In the genomic region with DNA sequence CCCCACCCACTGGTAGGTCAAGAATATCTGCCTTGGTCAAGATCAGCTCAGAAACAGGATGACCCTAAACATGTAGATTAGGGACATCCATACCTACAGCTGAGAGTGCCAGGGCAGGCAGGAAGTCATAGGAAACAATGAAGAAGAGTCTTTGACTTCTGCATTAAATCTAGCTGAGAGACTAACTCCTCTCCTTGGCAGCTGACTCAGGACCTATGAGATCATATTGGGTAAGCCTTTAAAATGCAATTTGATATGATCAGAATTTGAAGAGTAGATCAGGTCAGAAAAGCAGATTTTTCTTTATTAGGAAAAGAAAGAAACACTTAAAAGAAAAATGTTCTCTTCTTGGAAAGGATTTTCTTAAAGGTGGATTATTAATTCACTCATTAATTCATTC, we compare ENCODE assay signal across 24 cellular contexts. TPM values are rescaled to one million over a fixed set of nuclear protein-coding genes. Genes with fewer than 3 reads are reported as not detected.
DNase-seq lines count a peak whose midpoint lies in the region; ATAC-seq, FAIRE-seq and TF ChIP-seq lines count a peak whose summit lies in the region.
"Had no signal": no experiment of that assay in that cellular context is flagged by ENCODE, and none has a peak within 500 bp of the region (broad histone marks: within the 10 kb centered on the region; RNA-seq: fewer than 3 reads in every experiment).

No MANE protein-coding gene starts in this region.

- no peaks in the 10 kb centered on the region for H3K36me3 ChIP-seq in Karpas-422 (ENCODE audit: insufficient read depth, low read length)
- H3K36me3 ChIP-seq in mesendoderm (ENCODE audit: control insufficient read depth, insufficient read depth, low read length) = no peaks in the 10 kb centered on the region
- H3K36me3 ChIP-seq in endodermal cell (ENCODE audit: control insufficient read depth, insufficient read depth, low read length) = no peaks in the 10 kb centered on the region
- H3K36me3 ChIP-seq: esophagus squamous epithelium, MG63, thyroid gland had no signal

- POLR2A ChIA-PET in activated CD4-positive, alpha-beta T cell treated with anti-CD3 and anti-CD28 coated beads for 36 hours (lab: Charles Lee) = no interaction called here
- POLR2A ChIA-PET in HEK293T (lab: Yijun Ruan, JAX) = interaction anchor here (1.0 kb wide), 1 partner anchor 34 kb away, joined by 3 read pairs; no protein-coding TSS in a partner anchor

- H3K79me2 ChIP-seq in Karpas-422 (ENCODE audit: low read length) = no peaks in the 10 kb centered on the region
- no peaks in the 10 kb centered on the region for H3K79me2 ChIP-seq in mesendoderm (ENCODE audit: control insufficient read depth, insufficient read depth, low read length)

- no peak for TF ChIP-seq POLR2A in GM12891 (IDR thresholded peaks at IDR 0.05; ENCODE audit: low read depth, low read length)

- H3K4me3 Mint-ChIP-seq in endodermal cell = no peak overlapping the region
- no peak overlapping the region for H3K4me3 Mint-ChIP-seq in activated CD4-positive, alpha-beta T cell treated with anti-CD3 and anti-CD28 coated beads for 36 hours
- H3K4me3 Mint-ChIP-seq: activated CD4-positive, alpha-beta T cell treated with anti-CD3 and anti-CD28 coated beads, Interleukin-2, amount 10 ng/mL, durations not matched to agents 7 days and 5 days; activated T-cell treated with anti-CD3 and anti-CD28 coated beads, Interleukin-2, amount 50 U/mL, for 72 hours; CD4-positive, alpha-beta memory T cell; H9; IgD-negative memory B cell; stimulated activated naive CD8-positive, alpha-beta T cell treated with anti-CD3 and anti-CD28 coated beads, Interleukin-15, Interleukin-2, amounts not matched to agents 100 ng/mL and 50 ng/mL, for 24 hours had no signal

- no peak for ATAC-seq in activated CD4-positive, alpha-beta T cell treated with anti-CD3 and anti-CD28 coated beads for 36 hours
- ATAC-seq: activated T-cell treated with anti-CD3 and anti-CD28 coated beads, Interleukin-2, amount 50 U/mL, for 72 hours; sciatic nerve had no signal

- H3K23ac ChIP-seq in mesendoderm (ENCODE audit: low read length) = no peak overlapping the region

- H3K36me3 Mint-ChIP-seq in endodermal cell (ENCODE audit: low read depth) = no peaks in the 10 kb centered on the region
- H3K36me3 Mint-ChIP-seq in activated CD4-positive, alpha-beta T cell treated with anti-CD3 and anti-CD28 coated beads for 36 hours (ENCODE audit: low read depth) = no peaks in the 10 kb centered on the region
- H3K36me3 Mint-ChIP-seq: CD4-positive, alpha-beta memory T cell; IgD-negative memory B cell had no signal

- no peak overlapping the region for H3K18ac ChIP-seq in mesendoderm (ENCODE audit: low read length)

- DNase-seq in GM12891 (ENCODE audit: insufficient read length, low spot score) = no peak
- DNase-seq in Karpas-422 = peak; percentile 41
- DNase-seq in choroid plexus epithelial cell (ENCODE audit: low read depth) = peak; percentile 40
- peak; percentile 13 for DNase-seq in mesendoderm
- DNase-seq in endodermal cell = no peak
- DNase-seq in activated CD4-positive, alpha-beta T cell treated with anti-CD3 and anti-CD28 coated beads for 36 hours = no peak
- DNase-seq in HEK293T (ENCODE audit: extremely low spot score) = no peak
- DNase-seq: activated CD4-positive, alpha-beta T cell treated with anti-CD3 and anti-CD28 coated beads, Interleukin-2, amount 10 ng/mL, durations not matched to agents 7 days and 5 days; activated naive CD4-positive, alpha-beta T cell treated with Interleukin-2 at 50 U/mL for 16 hours; activated T-cell treated with anti-CD3 and anti-CD28 coated beads, Interleukin-2, amount 50 U/mL, for 72 hours; CD4-positive, alpha-beta memory T cell; DMS53; esophagus squamous epithelium; glutamatergic neuron; H9; MG63; NCI-H1417 treated with DMSO at 0.1 percent for 48 hours; NCI-H2081 treated with DMSO at 0.1 percent for 48 hours; thyroid gland had no signal

- FAIRE-seq in GM12891 (lab: Jason Lieb, UNC) = peak; percentile 45

- no peak overlapping the region for H2BK5ac ChIP-seq in mesendoderm (ENCODE audit: low read length)

- intact Hi-C loops in activated CD4-positive, alpha-beta T cell treated with anti-CD3 and anti-CD28 coated beads for 36 hours (cut with DNase I, micrococcal nuclease) = no loop called here

- CTCF ChIA-PET in activated CD4-positive, alpha-beta T cell treated with anti-CD3 and anti-CD28 coated beads for 36 hours (lab: Charles Lee) = no interaction called here
- CTCF ChIA-PET in HEK293T (lab: Yijun Ruan, JAX) = no interaction called here

- peaks cover 4% of the 10 kb centered on the region for H3K4me1 Mint-ChIP-seq in endodermal cell
- H3K4me1 Mint-ChIP-seq in activated CD4-positive, alpha-beta T cell treated with anti-CD3 and anti-CD28 coated beads for 36 hours = no peaks in the 10 kb centered on the region
- H3K4me1 Mint-ChIP-seq: activated CD4-positive, alpha-beta T cell treated with anti-CD3 and anti-CD28 coated beads, Interleukin-2, amount 10 ng/mL, durations not matched to agents 7 days and 5 days; CD4-positive, alpha-beta memory T cell; IgD-negative memory B cell had no signal

- no peak overlapping the region for H2BK120ac ChIP-seq in mesendoderm (ENCODE audit: low read depth, low read length)

- H4K20me1 ChIP-seq in Karpas-422 (ENCODE audit: insufficient read depth, low read depth, low read length) = no peaks in the 10 kb centered on the region

- H4K8ac ChIP-seq in mesendoderm (ENCODE audit: low read depth, low read length) = no peak overlapping the region

- H3K4ac ChIP-seq in mesendoderm (ENCODE audit: low read depth, low read length) = no peak overlapping the region

- H3K4me3 ChIP-seq in Karpas-422 (ENCODE audit: low read length) = no peak overlapping the region
- H3K4me3 ChIP-seq in choroid plexus epithelial cell (ENCODE audit: low read depth, low read length) = no peak overlapping the region
- H3K4me3 ChIP-seq in mesendoderm (ENCODE audit: low read length) = no peak overlapping the region
- no peak overlapping the region for H3K4me3 ChIP-seq in endodermal cell (ENCODE audit: low read length)
- H3K4me3 ChIP-seq: coronary artery, esophagus squamous epithelium, MG63, SK-N-MC, thyroid gland had no signal

- H3K27ac Mint-ChIP-seq in endodermal cell = no peak overlapping the region
- H3K27ac Mint-ChIP-seq in activated CD4-positive, alpha-beta T cell treated with anti-CD3 and anti-CD28 coated beads for 36 hours = no peak overlapping the region
- H3K27ac Mint-ChIP-seq: activated CD4-positive, alpha-beta T cell treated with anti-CD3 and anti-CD28 coated beads, Interleukin-2, amount 10 ng/mL, durations not matched to agents 7 days and 5 days; activated T-cell treated with anti-CD3 and anti-CD28 coated beads, Interleukin-2, amount 50 U/mL, for 72 hours; H9; IgD-negative memory B cell; stimulated activated naive CD8-positive, alpha-beta T cell treated with anti-CD3 and anti-CD28 coated beads, Interleukin-15, Interleukin-2, amounts not matched to agents 100 ng/mL and 50 ng/mL, for 24 hours had no signal

- no peaks in the 10 kb centered on the region for H3K79me1 ChIP-seq in mesendoderm (ENCODE audit: low read length)

- no peak overlapping the region for H4K5ac ChIP-seq in mesendoderm (ENCODE audit: low read length)

- no peak overlapping the region for H3K4me2 ChIP-seq in Karpas-422 (ENCODE audit: low read depth, low read length, poor library complexity, severe bottlenecking)
- H3K4me2 ChIP-seq in mesendoderm (ENCODE audit: low read length) = no peak overlapping the region

- no peak overlapping the region for H2AFZ ChIP-seq in Karpas-422 (ENCODE audit: low read length)

- no peaks in the 10 kb centered on the region for H3K27me3 Mint-ChIP-seq in endodermal cell (ENCODE audit: insufficient read depth)
- peaks cover 3% of the 10 kb centered on the region for H3K27me3 Mint-ChIP-seq in activated CD4-positive, alpha-beta T cell treated with anti-CD3 and anti-CD28 coated beads for 36 hours
- H3K27me3 Mint-ChIP-seq: activated CD4-positive, alpha-beta T cell treated with anti-CD3 and anti-CD28 coated beads, Interleukin-2, amount 10 ng/mL, durations not matched to agents 7 days and 5 days; CD4-positive, alpha-beta memory T cell; IgD-negative memory B cell; stimulated activated naive CD8-positive, alpha-beta T cell treated with anti-CD3 and anti-CD28 coated beads, Interleukin-15, Interleukin-2, amounts not matched to agents 100 ng/mL and 50 ng/mL, for 24 hours had no signal

- H3K9me2 ChIP-seq in Karpas-422 (replicated peaks; ENCODE audit: insufficient read depth, low read length) = no peaks in the 10 kb centered on the region

- no peaks in the 10 kb centered on the region for H3K27me3 ChIP-seq in Karpas-422 (ENCODE audit: low read length)
- no peaks in the 10 kb centered on the region for H3K27me3 ChIP-seq in mesendoderm (ENCODE audit: insufficient read depth, low read length, poor library complexity)
- no peaks in the 10 kb centered on the region for H3K27me3 ChIP-seq in endodermal cell (ENCODE audit: control insufficient read depth, insufficient read depth, low read length, poor library complexity, severe bottlenecking)
- H3K27me3 ChIP-seq: esophagus squamous epithelium, MG63, thyroid gland had no signal

- H3K9ac ChIP-seq in Karpas-422 (ENCODE audit: low read length) (no peak overlapping the region), mesendoderm (ENCODE audit: low read length) (no peak overlapping the region), endodermal cell (ENCODE audit: extremely low read depth, low read length, poor library complexity, severe bottlenecking) (no peak overlapping the region)

- no peak overlapping the region for H2AK5ac ChIP-seq in mesendoderm (ENCODE audit: low read length)

- H3K4me1 ChIP-seq in Karpas-422 (ENCODE audit: low read length) = peaks cover 12% of the 10 kb centered on the region
- no peaks in the 10 kb centered on the region for H3K4me1 ChIP-seq in mesendoderm (ENCODE audit: control insufficient read depth, low read depth, low read length)
- H3K4me1 ChIP-seq in endodermal cell (ENCODE audit: control insufficient read depth, insufficient read depth, low read length) = no peaks in the 10 kb centered on the region
- H3K4me1 ChIP-seq: esophagus squamous epithelium, thyroid gland had no signal

- no peaks in the 10 kb centered on the region for H3K9me3 Mint-ChIP-seq in endodermal cell
- no peaks in the 10 kb centered on the region for H3K9me3 Mint-ChIP-seq in activated CD4-positive, alpha-beta T cell treated with anti-CD3 and anti-CD28 coated beads for 36 hours (ENCODE audit: low read depth)
- H3K9me3 Mint-ChIP-seq: activated CD4-positive, alpha-beta T cell treated with anti-CD3 and anti-CD28 coated beads, Interleukin-2, amount 10 ng/mL, durations not matched to agents 7 days and 5 days; activated T-cell treated with anti-CD3 and anti-CD28 coated beads, Interleukin-2, amount 50 U/mL, for 72 hours; CD4-positive, alpha-beta memory T cell; H9; IgD-negative memory B cell; stimulated activated naive CD8-positive, alpha-beta T cell treated with anti-CD3 and anti-CD28 coated beads, Interleukin-15, Interleukin-2, amounts not matched to agents 100 ng/mL and 50 ng/mL, for 24 hours had no signal

- H3K9me3 ChIP-seq in Karpas-422 (ENCODE audit: low read length) = no peaks in the 10 kb centered on the region
- no peaks in the 10 kb centered on the region for H3K9me3 ChIP-seq in endodermal cell (ENCODE audit: control insufficient read depth, low read length)
- H3K9me3 ChIP-seq: esophagus squamous epithelium, MG63, thyroid gland had no signal

- no peak overlapping the region for H3K27ac ChIP-seq in Karpas-422 (ENCODE audit: low read length)
- no peak overlapping the region for H3K27ac ChIP-seq in mesendoderm (ENCODE audit: low read depth, low read length)
- no peak overlapping the region for H3K27ac ChIP-seq in endodermal cell (ENCODE audit: low read depth, low read length)
- H3K27ac ChIP-seq: coronary artery, esophagus squamous epithelium, SK-N-MC, thyroid gland had no signal

- no peak overlapping the region for H2BK15ac ChIP-seq in mesendoderm (replicated peaks; ENCODE audit: low read depth)

- H3K56ac ChIP-seq in mesendoderm (ENCODE audit: low read length) = no peak overlapping the region

- TF ChIP-seq CTCF in choroid plexus epithelial cell (conservative IDR thresholded peaks at IDR 0.05; ENCODE audit: low read depth, low read length) = no peak
- no peak for TF ChIP-seq CTCF in endodermal cell (conservative IDR thresholded peaks at IDR 0.05)

RNA-seq across cellular contexts. Expression of a gene that starts 35.5 kb away (rescaled TPM):
- 20.8 TPM for polyA plus RNA-seq in GM12891 (2012; ENCODE audit: low read depth, missing spikeins)
- 48.7 and 67.1 TPM in 2 replicates for total RNA-seq in Karpas-422 (2014; rRNA removed; shearing (Covaris generic); ENCODE audit: low replicate concordance)
- 41.0 TPM for polyA plus RNA-seq in mesendoderm (2013, experiment 1 of 2)
- polyA plus RNA-seq in mesendoderm (2013, experiment 2 of 2) = 43.6 TPM
- total RNA-seq in endodermal cell = 10 to 100 TPM; 57.3 to 59.8 TPM
- polyA plus RNA-seq in endodermal cell (2013, experiment 1 of 2) = 53.6 TPM
- 47.3 TPM for polyA plus RNA-seq in endodermal cell (2013, experiment 2 of 2)
- total RNA-seq in activated CD4-positive, alpha-beta T cell treated with anti-CD3 and anti-CD28 coated beads for 36 hours = 10 to 100 TPM; 29.1 to 31.5 TPM

Comparison
In these comparisons a context has a peak if more than half of its experiments do, and no peak if none do; other contexts are left out.
1. DNase-seq: peak in Karpas-422 (single experiment), choroid plexus epithelial cell (single experiment) and mesendoderm (single experiment); none in GM12891 (single experiment), endodermal cell (single experiment), activated CD4-positive, alpha-beta T cell treated with anti-CD3 and anti-CD28 coated beads for 36 hours (single experiment) and HEK293T (single experiment).